24 cellular contexts compared by ENCODE assay signal in genomic region chr10:109732254-109732653, GRCh38.
"Had no signal": no experiment of that assay in that cellular context is flagged by ENCODE, and none has a peak within 500 bp of the region (broad histone marks: within the 10 kb centered on the region; RNA-seq: fewer than 3 reads in every experiment).

No MANE protein-coding gene starts in this region.

- H3K27ac ChIP-seq: colonic mucosa, coronary artery, dorsolateral prefrontal cortex, epithelial cell of prostate, esophagus muscularis mucosa, esophagus squamous epithelium, foreskin keratinocyte, gastrocnemius medialis, gastroesophageal sphincter, heart left ventricle, heart right ventricle had no signal

- DNase-seq: colonic mucosa; cortex of kidney; dermis blood vessel endothelial cell; dorsolateral prefrontal cortex; effector CD4-positive, alpha-beta T cell; effector CD8-positive, alpha-beta T cell; effector memory CD4-positive, alpha-beta T cell; effector memory CD8-positive, alpha-beta T cell; endodermal cell; erythroblast; esophagus squamous epithelium; foreskin fibroblast; foreskin keratinocyte; foreskin melanocyte; gastrocnemius medialis; glutamatergic neuron; head of caudate nucleus; heart left ventricle; heart right ventricle had no signal

- H3K9me3 ChIP-seq: colonic mucosa, esophagus muscularis mucosa, esophagus squamous epithelium, gastrocnemius medialis, gastroesophageal sphincter, heart left ventricle had no signal

- H3K36me3 ChIP-seq: colonic mucosa, esophagus muscularis mucosa, esophagus squamous epithelium, gastrocnemius medialis, gastroesophageal sphincter, heart left ventricle, heart right ventricle had no signal

- ATAC-seq: effector memory CD8-positive, alpha-beta T cell; esophagus mucosa; foreskin keratinocyte; gastrocnemius medialis; gastroesophageal sphincter; heart left ventricle; heart right ventricle had no signal

- H3K4me1 ChIP-seq: colonic mucosa, esophagus muscularis mucosa, esophagus squamous epithelium, foreskin keratinocyte, gastrocnemius medialis, gastroesophageal sphincter, heart left ventricle, heart right ventricle had no signal

- H3K27me3 ChIP-seq: colonic mucosa, esophagus muscularis mucosa, esophagus squamous epithelium, foreskin keratinocyte, gastrocnemius medialis, gastroesophageal sphincter, heart left ventricle had no signal

- H3K4me3 ChIP-seq: colonic mucosa, coronary artery, dorsolateral prefrontal cortex, esophagus muscularis mucosa, esophagus squamous epithelium, gastrocnemius medialis, gastroesophageal sphincter, heart left ventricle, heart right ventricle had no signal
